ENCODE assay signal across 1 cellular context in the genomic region with DNA sequence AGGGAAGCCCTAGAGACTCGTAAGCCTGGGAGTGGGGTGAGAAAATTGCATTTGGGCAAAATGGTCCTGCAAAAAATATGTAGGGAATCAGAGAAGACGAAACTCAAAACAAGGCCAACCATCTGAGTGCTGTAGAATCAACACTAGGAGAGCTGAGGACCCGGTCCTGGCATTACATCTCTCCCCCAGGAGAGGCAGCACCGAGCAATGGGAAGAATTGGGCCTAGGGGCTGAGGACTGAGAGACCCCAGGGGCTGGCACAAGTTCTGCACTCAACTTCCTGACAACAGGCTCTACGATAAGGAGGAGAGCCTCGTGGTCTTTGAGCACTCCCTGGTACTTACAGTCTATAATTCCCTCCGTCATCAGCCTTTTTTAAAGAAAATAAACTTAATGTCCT.
TF ChIP-seq lines count a peak whose summit lies in the region.

No MANE protein-coding gene starts in this region.

TF ChIP-seq in WTC11, 78 proteins besides CTCF, POLR2A, EP300 and RAD21 (continued from another document):
- no peak for TF ChIP-seq JUN (CRISPR knock-in tag; IDR thresholded peaks at IDR 0.05)
- no peak for TF ChIP-seq E2F5 (CRISPR knock-in tag; IDR thresholded peaks at IDR 0.05)
